In the genomic region with DNA sequence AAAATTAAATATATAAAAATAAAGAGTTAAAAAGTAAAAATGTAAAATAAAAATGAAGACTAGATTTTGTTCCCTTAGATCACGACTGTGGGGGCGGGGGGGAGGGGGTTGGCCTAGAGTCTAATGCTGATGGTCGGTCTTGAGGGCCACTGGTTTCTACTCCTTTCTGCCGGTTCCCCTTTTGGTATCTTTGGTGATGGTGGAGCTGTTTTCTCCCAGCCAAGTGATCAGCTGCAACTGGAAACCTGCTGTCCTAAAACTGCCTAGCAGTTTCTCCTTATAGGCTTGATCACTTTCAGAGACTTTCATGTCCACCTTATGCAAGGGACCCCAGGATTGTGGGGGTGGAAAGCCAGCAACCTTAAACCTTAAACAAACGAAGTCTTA, we compare ENCODE assay signal across 8 cellular contexts. TPM values are rescaled to one million over a fixed set of nuclear protein-coding genes. Genes with fewer than 3 reads are reported as not detected.
DNase-seq lines count a peak whose midpoint lies in the region; ATAC-seq, FAIRE-seq and TF ChIP-seq lines count a peak whose summit lies in the region.

No MANE protein-coding gene starts in this region.

- no peak for TF ChIP-seq CTCF in GM12878 (IDR thresholded peaks at IDR 0.05 in 2 of 3, conservative IDR thresholded peaks at IDR 0.05 in 1 of 3; ENCODE audit: control insufficient read depth in 2 of 3, extremely low read depth in 1 of 3, insufficient read depth in 1 of 3, low read depth in 3 of 3, low read length in 3 of 3)

- intact Hi-C loops in GM12878 (cut with micrococcal nuclease; ENCODE audit: unreplicated experiment): loop anchor here (5.0 kb wide), 1 partner anchor 147 kb away; no protein-coding TSS in a partner anchor

- 0% methylated on average over 5 of the region's 5 CpGs for WGBS in GM12878 (ENCODE audit: insufficient coverage, insufficient replicate concordance, low lambda C conversion rate, missing lambda C conversion rate)

- in situ Hi-C loops in GM12878 (cut with MboI): loop anchor here (5.0 kb wide), 1 partner anchor 103 kb away; no protein-coding TSS in a partner anchor

- H3K27ac ChIP-seq in GM12878 (ENCODE audit: control insufficient read depth, insufficient read depth) (no peak overlapping the region), substantia nigra (ENCODE audit: low read depth, low read length, poor library complexity, severe bottlenecking) (no peak overlapping the region)

- peaks cover 4% of the 10 kb centered on the region; the same call in 1 of the 2 replicates for H3K4me1 ChIP-seq in GM12878 (ENCODE audit: control insufficient read depth, insufficient read depth, low read length)

- SMC1A ChIA-PET in GM12878 (lab: Charles Lee; ENCODE audit: uncharacterized antibody, unreplicated experiment): interaction anchor here (1.6 to 4.0 kb wide), 3 partner anchors 78 to 111 kb away, joined by 4 to 17 read pairs (median 10); no protein-coding TSS in a partner anchor

- H3K79me2 ChIP-seq in GM12878 (ENCODE audit: control insufficient read depth, insufficient read depth, low read length): peaks cover 52% of the 10 kb centered on the region

- CTCF ChIA-PET in GM12878 (lab: Yijun Ruan, JAX): interaction anchor here (0.6 to 2.0 kb wide), 3 partner anchors 74 to 111 kb away, joined by 3 to 8 read pairs (median 3); no protein-coding TSS in a partner anchor

- ATAC-seq in GM12878 (peak; percentile 27), esophagus mucosa (no peak), GM18502 (IDR thresholded peaks at IDR 0.05; ENCODE audit: poor library complexity, unreplicated experiment) (no peak)

- H3K4me2 ChIP-seq in GM12878 (ENCODE audit: control insufficient read depth, insufficient read depth): peak overlapping the region; percentile 61

- no peak overlapping the region; the same call in 1 of the 2 replicates for H2AFZ ChIP-seq in GM12878 (ENCODE audit: control insufficient read depth, low read depth, low read length)

- H3K27me3 ChIP-seq in GM12878 (replicated peaks in 1 of 2; ENCODE audit: control insufficient read depth in 2 of 2, insufficient read depth in 2 of 2, low read length in 1 of 2): no peaks in the 10 kb centered on the region

- TF ChIP-seq RAD21 in GM12878 (IDR thresholded peaks at IDR 0.05; ENCODE audit: insufficient read depth, low read depth, low read length): no peak

- TF ChIP-seq POLR2A in GM12878 (IDR thresholded peaks at IDR 0.05; ENCODE audit: low read depth, low read length): no peak

- H3K9ac ChIP-seq in GM12878 (ENCODE audit: control insufficient read depth, insufficient read depth, low read length): peak overlapping the region; percentile 98

- DNase-seq in NCI-H146 (lab: John Stamatoyannopoulos, UW) (peak; percentile 5), NCI-H146 treated with DMSO at 0.1 percent for 48 hours (lab: John Stamatoyannopoulos, UW; ENCODE audit: unreplicated experiment) (no peak), MV-4-11 (lab: John Stamatoyannopoulos, UW) (peak; percentile 67), GM12878 (ENCODE audit: low read depth, low spot score) (no peak), medulla oblongata (ENCODE audit: extremely low spot score) (peak; percentile 12), substantia nigra (lab: John Stamatoyannopoulos, UW) (no peak)

- no peaks in the 10 kb centered on the region; the same call in 1 of the 2 replicates for H4K20me1 ChIP-seq in GM12878 (ENCODE audit: control insufficient read depth, insufficient read depth)

- RAD21 ChIA-PET in GM12878 (lab: Charles Lee; ENCODE audit: unreplicated experiment): interaction anchor here (1.6 to 4.4 kb wide), 3 partner anchors 75 to 95 kb away, joined by 4 to 32 read pairs (median 4); no protein-coding TSS in a partner anchor

- H3K9me3 ChIP-seq in GM12878 (replicated peaks; ENCODE audit: control insufficient read depth, insufficient read depth, low read length): no peaks in the 10 kb centered on the region; the same call in 2 of the 3 replicates

- no TSS peak for BruUV-seq in GM12878 (replicated peaks; lab: Mats Ljungman, UMichigan)

- FAIRE-seq in GM12878 (lab: Jason Lieb, UNC): no peak

- peak overlapping the region; percentile 54; the same call in 1 of the 2 replicates for H3K4me3 ChIP-seq in GM12878

- peaks cover 0 to 19% of the 10 kb centered on the region in 2 experiments; a peak in 2 of 4 replicates for H3K36me3 ChIP-seq in GM12878 (ENCODE audit: control insufficient read depth in 2 of 2, insufficient read depth in 2 of 2, low read length in 1 of 2)

- POLR2A ChIA-PET in GM12878 (lab: Charles Lee): interaction anchor here (0.6 to 1.8 kb wide), 3 partner anchors 17 to 96 kb away, joined by 3 to 6 read pairs (median 3); no protein-coding TSS in a partner anchor

- no peak for TF ChIP-seq EP300 in GM12878 (IDR thresholded peaks at IDR 0.05; ENCODE audit: borderline replicate concordance in 1 of 2, control insufficient read depth in 1 of 2, low read depth in 2 of 2, low read length in 2 of 2)

TF ChIP-seq in GM12878, 131 proteins besides CTCF, POLR2A, EP300 and RAD21:
- TF ChIP-seq SPI1 (IDR thresholded peaks at IDR 0.05; ENCODE audit: borderline replicate concordance, insufficient read depth, low read depth, low read length) (peak; percentile 82), TBL1XR1 (IDR thresholded peaks at IDR 0.05; ENCODE audit: low read depth, low read length) (no peak)
TF ChIP-seq in GM12878: peak in this region for 1.

RNA-seq across cellular contexts. Expression of a gene that starts 1.1 kb away (rescaled TPM):
- 20.1 and 28.6 TPM in 2 replicates for total RNA-seq in GM12878 (2013; cell fraction: nucleolus; rRNA removed)
- total RNA-seq in GM12878 (2014; rRNA removed) (7.5 and 11.7 TPM in 2 replicates), GM12878 (2014; rRNA removed; fragmentation: Illumina TruSeq; extraction: Trizol) (4.7 and 4.9 TPM in 2 replicates), GM12878 (2021) (13.9 and 20.1 TPM in 2 replicates), esophagus mucosa (55.7 TPM)
- 2.0 TPM for polyA plus RNA-seq in GM12878 (2011; ENCODE audit: low read depth)
- polyA plus RNA-seq in GM12878 (2011; rRNA removed) (12.6 and 12.9 TPM in 2 replicates), GM12878 (2014; fragmentation: Illumina TruSeq; extraction: Trizol) (5.3 and 8.1 TPM in 2 replicates), GM12878 (2014; fragmentation: Nextera tagmentation; extraction: Ambion mirVana) (1 to 10 TPM in 1 of 2 experiments, under 1 TPM in 1; 0.76 to 2.0 TPM), GM12878 (2014; rRNA removed) (17.0 and 17.9 TPM in 2 replicates), GM12878 (2016; fragmentation: Nextera tagmentation; extraction: Ambion mirVana) (10 to 100 TPM; 15.0 to 16.5 TPM)
- polyA plus RNA-seq in GM12878 (2011; cell fraction: cytosol; rRNA removed): 8.7 and 12.2 TPM in 2 replicates
- 11.4 and 15.5 TPM in 2 replicates for polyA plus RNA-seq in GM12878 (2011; cell fraction: nucleus; rRNA removed)
- 5.6 and 8.6 TPM in 2 replicates for polyA plus RNA-seq in GM12878 (2012)
- 4.0 and 8.2 TPM in 2 replicates for polyA minus RNA-seq in GM12878 (2011; rRNA and poly(A)+ RNA removed)
- polyA minus RNA-seq in GM12878 (2011; cell fraction: cytosol; rRNA and poly(A)+ RNA removed): 5.4 and 6.4 TPM in 2 replicates
- polyA minus RNA-seq in GM12878 (2011; cell fraction: nucleus; rRNA and poly(A)+ RNA removed): 5.0 and 7.1 TPM in 2 replicates

RNA-seq across cellular contexts. Expression of a gene that starts 1.5 kb away (rescaled TPM):
- 162 and 165 TPM in 2 replicates for total RNA-seq in GM12878 (2013; cell fraction: nucleolus; rRNA removed)
- total RNA-seq in GM12878 (2014; rRNA removed) (83.2 and 84.7 TPM in 2 replicates), GM12878 (2014; rRNA removed; fragmentation: Illumina TruSeq; extraction: Trizol) (77.2 and 83.0 TPM in 2 replicates), GM12878 (2021) (80.2 and 90.9 TPM in 2 replicates), esophagus mucosa (43.0 TPM)
- 43.8 TPM for polyA plus RNA-seq in GM12878 (2011; ENCODE audit: low read depth)
- polyA plus RNA-seq in GM12878 (2011; rRNA removed) (89.9 and 94.7 TPM in 2 replicates), GM12878 (2014; fragmentation: Illumina TruSeq; extraction: Trizol) (91.1 and 99.8 TPM in 2 replicates), GM12878 (2014; fragmentation: Nextera tagmentation; extraction: Ambion mirVana) (10 to 100 TPM in 1 of 2 experiments, 1 to 10 TPM in 1; 8.0 to 10.8 TPM), GM12878 (2014; rRNA removed) (91.2 and 97.9 TPM in 2 replicates), GM12878 (2016; fragmentation: Nextera tagmentation; extraction: Ambion mirVana) (100 to 1,000 TPM; 104 to 112 TPM)
- 71.1 and 76.2 TPM in 2 replicates for polyA plus RNA-seq in GM12878 (2011; cell fraction: cytosol; rRNA removed)
- 169 and 184 TPM in 2 replicates for polyA plus RNA-seq in GM12878 (2011; cell fraction: nucleus; rRNA removed)
- polyA plus RNA-seq in GM12878 (2012): 58.5 and 58.7 TPM in 2 replicates
- 60.2 and 64.4 TPM in 2 replicates for polyA minus RNA-seq in GM12878 (2011; rRNA and poly(A)+ RNA removed)
- polyA minus RNA-seq in GM12878 (2011; cell fraction: cytosol; rRNA and poly(A)+ RNA removed): 23.5 and 32.2 TPM in 2 replicates
- polyA minus RNA-seq in GM12878 (2011; cell fraction: nucleus; rRNA and poly(A)+ RNA removed): 50.4 and 83.9 TPM in 2 replicates

Comparison
In these comparisons a context has a peak if more than half of its experiments do, and no peak if none do; other contexts are left out.
1. DNase-seq: peak in NCI-H146 (single experiment), MV-4-11 (single experiment) and medulla oblongata (single experiment); none in NCI-H146 treated with DMSO at 0.1 percent for 48 hours (single experiment), GM12878 (single experiment) and substantia nigra (0 of 49).